ENCODE assay signal across 13 cellular contexts in genomic region chr1:236854602-236854978, GRCh38. TPM values are rescaled to one million over a fixed set of nuclear protein-coding genes. Genes with fewer than 3 reads are reported as not detected.
DNase-seq lines count a peak whose midpoint lies in the region; ATAC-seq, FAIRE-seq and TF ChIP-seq lines count a peak whose summit lies in the region.
"Had no signal": no experiment of that assay in that cellular context is flagged by ENCODE, and none has a peak within 500 bp of the region (broad histone marks: within the 10 kb centered on the region; RNA-seq: fewer than 3 reads in every experiment).

No MANE protein-coding gene starts in this region.

- TF ChIP-seq CTCF in fibroblast of the aortic adventitia (IDR thresholded peaks at IDR 0.05; ENCODE audit: insufficient read depth, low read length) (no peak), pancreas (IDR thresholded peaks at IDR 0.05) (no peak)

- H3K9me3 ChIP-seq in SK-N-MC (ENCODE audit: low read depth, low read length) (no peaks in the 10 kb centered on the region), pancreas (no peaks in the 10 kb centered on the region)
- H3K9me3 ChIP-seq: Caco-2 had no signal

- no peaks in the 10 kb centered on the region for H3K27me3 ChIP-seq in pancreas

- no peak for ATAC-seq in activated T-cell treated with anti-CD3 and anti-CD28 coated beads, Interleukin-2, amount 50 U/mL, for 72 hours (replicated peaks in 1 of 2)
- ATAC-seq in pancreas, result no peak

- peak; percentile 87 for DNase-seq in ELR (ENCODE audit: low read depth)
- no peak for DNase-seq in SK-N-MC (ENCODE audit: low read depth, low spot score)
- DNase-seq in fibroblast of the aortic adventitia (ENCODE audit: low read depth), result peak; percentile 37
- peak; percentile 40 for DNase-seq in smooth muscle cell of the brain vasculature (ENCODE audit: low read depth, low spot score)
- no peak for DNase-seq in activated T-cell treated with anti-CD3 and anti-CD28 coated beads, Interleukin-2, amount 50 U/mL, for 72 hours
- no peak for DNase-seq in pancreas
- DNase-seq in putamen (ENCODE audit: low spot score), result no peak
- no peak for DNase-seq in DMS153 (lab: John Stamatoyannopoulos, UW)
- DNase-seq: activated CD8-positive, alpha-beta memory T cell treated with anti-CD3 and anti-CD28 coated beads, Interleukin-2, amount 50 U/mL, for 4 hours; Caco-2; naive B cell; small intestine had no signal

- H3K4me3 ChIP-seq in SK-N-MC (peak overlapping the region; percentile 20; the same call in 1 of the 2 replicates), fibroblast of the aortic adventitia (ENCODE audit: low read depth, low read length) (no peak overlapping the region), pancreas (no peak overlapping the region)

- no peak overlapping the region for H3K9ac ChIP-seq in SK-N-MC (ENCODE audit: insufficient read length)

- no peaks in the 10 kb centered on the region for H3K4me1 Mint-ChIP-seq in activated T-cell treated with anti-CD3 and anti-CD28 coated beads, Interleukin-2, amount 50 U/mL, for 72 hours (ENCODE audit: low read depth)

- intact Hi-C loops in pancreas (cut with DNase I), result no loop called here

- peaks cover 78% of the 10 kb centered on the region for H3K36me3 ChIP-seq in SK-N-MC (ENCODE audit: insufficient read depth, low read length)
- H3K36me3 ChIP-seq in pancreas, result peaks cover 0 to 32% (median 0%) of the 10 kb centered on the region in 3 donors

- no peaks in the 10 kb centered on the region for H3K27me3 Mint-ChIP-seq in activated T-cell treated with anti-CD3 and anti-CD28 coated beads, Interleukin-2, amount 50 U/mL, for 72 hours (ENCODE audit: low read depth)
- H3K27me3 Mint-ChIP-seq: naive B cell had no signal

- no peak for FAIRE-seq in pancreas (lab: Jason Lieb, UNC)
- FAIRE-seq: small intestine, TTC549 had no signal

- H3K9me3 Mint-ChIP-seq in activated T-cell treated with anti-CD3 and anti-CD28 coated beads, Interleukin-2, amount 50 U/mL, for 72 hours, result no peaks in the 10 kb centered on the region

- H3K27ac ChIP-seq in SK-N-MC (peak overlapping the region; percentile 66), pancreas (no peak overlapping the region)

- H3K4me3 Mint-ChIP-seq in activated T-cell treated with anti-CD3 and anti-CD28 coated beads, Interleukin-2, amount 50 U/mL, for 72 hours, result no peak overlapping the region
- H3K4me3 Mint-ChIP-seq: naive B cell had no signal

- H3K27ac Mint-ChIP-seq in activated T-cell treated with anti-CD3 and anti-CD28 coated beads, Interleukin-2, amount 50 U/mL, for 72 hours, result no peak overlapping the region
- H3K27ac Mint-ChIP-seq: naive B cell had no signal

- 55 to 65% methylated on average over 3 of the region's 3 CpGs for whole genome bisulfite sequencing in pancreas, 2 donors

- no peaks in the 10 kb centered on the region for H3K4me1 ChIP-seq in pancreas
- H3K4me1 ChIP-seq: Caco-2 had no signal

- peaks cover 13 to 36% of the 10 kb centered on the region in 2 donors for H3K36me3 Mint-ChIP-seq in activated T-cell treated with anti-CD3 and anti-CD28 coated beads, Interleukin-2, amount 50 U/mL, for 72 hours (ENCODE audit: insufficient read depth in 2 of 2)

RNA-seq across cellular contexts. Expression of gene MTR, which starts 59.5 kb away (rescaled TPM):
- total RNA-seq in fibroblast of the aortic adventitia (ENCODE audit: low replicate concordance), result 28.5 and 38.4 TPM in 2 replicates
- total RNA-seq in activated T-cell treated with anti-CD3 and anti-CD28 coated beads, Interleukin-2, amount 50 U/mL, for 72 hours, result 10 to 100 TPM; 61.1 to 69.8 TPM
- 10 to 100 TPM; 20.8 to 29.1 (median 25.8) TPM for total RNA-seq in pancreas
- 1 to 10 TPM; 8.1 to 8.6 TPM for polyA plus RNA-seq in pancreas

Comparison
In these comparisons a context has a peak if more than half of its experiments do, and no peak if none do; other contexts are left out.
1. DNase-seq: peak in ELR (single experiment), fibroblast of the aortic adventitia (single experiment) and smooth muscle cell of the brain vasculature (single experiment); none in SK-N-MC (single experiment), activated T-cell treated with anti-CD3 and anti-CD28 coated beads, Interleukin-2, amount 50 U/mL, for 72 hours (0 of 2), pancreas (0 of 6), putamen (single experiment) and DMS153 (single experiment).